19 cellular contexts compared by ENCODE assay signal in the genomic region with DNA sequence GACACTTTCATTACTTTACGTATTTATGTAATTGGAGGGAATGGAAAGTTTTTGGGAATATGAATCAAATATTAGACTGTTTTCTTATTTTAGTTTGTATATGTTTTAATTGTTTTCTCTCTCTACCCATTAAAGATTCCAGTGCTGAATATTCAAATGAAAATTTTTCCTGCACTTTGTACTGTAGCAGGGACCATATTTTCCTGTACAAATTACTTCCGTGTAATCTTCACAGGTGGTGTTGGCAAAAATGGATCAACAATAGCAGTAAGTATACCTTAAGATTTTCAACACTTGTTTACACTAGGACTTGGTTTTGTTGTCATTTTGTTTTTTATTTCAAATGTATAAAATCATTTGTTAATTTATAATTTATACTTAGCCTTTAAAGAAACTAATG. TPM values are rescaled to one million over a fixed set of nuclear protein-coding genes. Genes with fewer than 3 reads are reported as not detected.
DNase-seq lines count a peak whose midpoint lies in the region; ATAC-seq, FAIRE-seq and TF ChIP-seq lines count a peak whose summit lies in the region.
"Had no signal": no experiment of that assay in that cellular context is flagged by ENCODE, and none has a peak within 500 bp of the region (broad histone marks: within the 10 kb centered on the region; RNA-seq: fewer than 3 reads in every experiment).

No MANE protein-coding gene starts in this region.

- peaks cover 8 to 17% of the 10 kb centered on the region in 2 donors for H3K36me3 ChIP-seq in kidney (ENCODE audit: control insufficient read depth in 1 of 2, insufficient read depth in 2 of 2, low read length in 2 of 2)

- peak overlapping the region; percentile 63 for H3K27ac Mint-ChIP-seq in activated naive CD4-positive, alpha-beta T cell treated with anti-CD3 and anti-CD28 coated beads, Interleukin-2, amount 50 U/mL, for 24 hours
- peak overlapping the region; percentile 86 to 87 for H3K27ac Mint-ChIP-seq in T-cell
- H3K27ac Mint-ChIP-seq in stimulated activated effector memory CD8-positive, alpha-beta T cell treated with anti-CD3 and anti-CD28 coated beads, Interleukin-12 subunit alpha, Interleukin-12 subunit beta, amount 100 ng/mL, for 72 hours: peak overlapping the region; percentile 77

- H3K4me3 Mint-ChIP-seq in activated naive CD4-positive, alpha-beta T cell treated with anti-CD3 and anti-CD28 coated beads, Interleukin-2, amount 50 U/mL, for 24 hours: no peak overlapping the region
- H3K4me3 Mint-ChIP-seq in T-cell: no peak overlapping the region
- H3K4me3 Mint-ChIP-seq in stimulated activated effector memory CD8-positive, alpha-beta T cell treated with anti-CD3 and anti-CD28 coated beads, Interleukin-12 subunit alpha, Interleukin-12 subunit beta, amount 100 ng/mL, for 72 hours: no peak overlapping the region

- no peaks in the 10 kb centered on the region for H3K4me1 ChIP-seq in kidney (ENCODE audit: control insufficient read depth in 1 of 2, insufficient read depth in 1 of 2, low read depth in 1 of 2, low read length in 2 of 2)
- H3K4me1 ChIP-seq: Peyer's patch had no signal

- no peak overlapping the region for H3K4me3 ChIP-seq in kidney (ENCODE audit: low read length in 2 of 2)
- H3K4me3 ChIP-seq: Peyer's patch had no signal

- DNase-seq in activated naive CD4-positive, alpha-beta T cell treated with anti-CD3 and anti-CD28 coated beads, Interleukin-2, amount 50 U/mL, for 16 hours: no peak
- no peak for DNase-seq in T-cell
- DNase-seq in kidney: no peak
- DNase-seq in stimulated activated effector memory CD8-positive, alpha-beta T cell treated with anti-CD3 and anti-CD28 coated beads, Interleukin-12 subunit alpha, Interleukin-12 subunit beta, amount 100 ng/mL, for 72 hours (ENCODE audit: low spot score in 2 of 2): no peak
- DNase-seq in NAMALWA (ENCODE audit: low spot score): no peak
- no peak for DNase-seq in ACHN
- no peak for DNase-seq in HCEC 1CT
- DNase-seq: AML-193, DMS 273 treated with DMSO at 0.1 percent for 48 hours, KG1, NCI-H1105, NCI-H1930, NCI-H2171, NCI-H774, Peyer's patch, SHP77 had no signal

- H3K27me3 Mint-ChIP-seq in activated naive CD4-positive, alpha-beta T cell treated with anti-CD3 and anti-CD28 coated beads, Interleukin-2, amount 50 U/mL, for 24 hours: no peaks in the 10 kb centered on the region
- H3K27me3 Mint-ChIP-seq in T-cell: no peaks in the 10 kb centered on the region

- peaks cover 90% of the 10 kb centered on the region for H3K4me1 Mint-ChIP-seq in activated naive CD4-positive, alpha-beta T cell treated with anti-CD3 and anti-CD28 coated beads, Interleukin-2, amount 50 U/mL, for 24 hours
- H3K4me1 Mint-ChIP-seq in T-cell: peaks cover 70 to 81% (median 77%) of the 10 kb centered on the region in 3 donors
- H3K4me1 Mint-ChIP-seq in stimulated activated effector memory CD8-positive, alpha-beta T cell treated with anti-CD3 and anti-CD28 coated beads, Interleukin-12 subunit alpha, Interleukin-12 subunit beta, amount 100 ng/mL, for 72 hours: peaks cover 27% of the 10 kb centered on the region

- H3K9ac ChIP-seq in kidney (ENCODE audit: low read length in 2 of 2): no peak overlapping the region

- FAIRE-seq in kidney (lab: Jason Lieb, UNC): peak; percentile 38
- FAIRE-seq: H54 had no signal

- in situ Hi-C loops in ACHN (cut with HindIII; ENCODE audit: low pct_ligation_motif_present, low pct_unique_long_range_greater_than_20kb, low sequenced_read_pairs): no loop called here

- no peaks in the 10 kb centered on the region for H3K9me3 ChIP-seq in kidney (ENCODE audit: control insufficient read depth in 1 of 2, low read length in 2 of 2)
- H3K9me3 ChIP-seq: Peyer's patch had no signal

- intact Hi-C loops in kidney (cut with DNase I): no loop called here

- H3K9me3 Mint-ChIP-seq in activated naive CD4-positive, alpha-beta T cell treated with anti-CD3 and anti-CD28 coated beads, Interleukin-2, amount 50 U/mL, for 24 hours: no peaks in the 10 kb centered on the region
- no peaks in the 10 kb centered on the region for H3K9me3 Mint-ChIP-seq in T-cell
- no peaks in the 10 kb centered on the region for H3K9me3 Mint-ChIP-seq in stimulated activated effector memory CD8-positive, alpha-beta T cell treated with anti-CD3 and anti-CD28 coated beads, Interleukin-12 subunit alpha, Interleukin-12 subunit beta, amount 100 ng/mL, for 72 hours

- CTCF ChIA-PET in T-cell (lab: Charles Lee): interaction anchor here in 1 of 2 donors (1.5 kb wide), 1 partner anchor 152 kb away, joined by 4 read pairs; no protein-coding TSS in a partner anchor

- no peak for TF ChIP-seq CTCF in kidney (IDR thresholded peaks at IDR 0.05; ENCODE audit: borderline replicate concordance, extremely low read depth, insufficient read depth)

- POLR2A ChIA-PET in T-cell (lab: Charles Lee): interaction anchor here in 1 of 2 donors (0.6 kb wide), 1 partner anchor 47 kb away, joined by 3 read pairs; no protein-coding TSS in a partner anchor

- ATAC-seq in T-cell (replicated peaks in 1 of 4): no peak
- no peak for ATAC-seq in stimulated activated effector memory CD8-positive, alpha-beta T cell treated with anti-CD3 and anti-CD28 coated beads, Interleukin-12 subunit alpha, Interleukin-12 subunit beta, amount 100 ng/mL, for 72 hours

- H3K36me3 Mint-ChIP-seq in activated naive CD4-positive, alpha-beta T cell treated with anti-CD3 and anti-CD28 coated beads, Interleukin-2, amount 50 U/mL, for 24 hours: peaks cover 21% of the 10 kb centered on the region
- peaks cover 56% of the 10 kb centered on the region for H3K36me3 Mint-ChIP-seq in T-cell
- peaks cover 83% of the 10 kb centered on the region for H3K36me3 Mint-ChIP-seq in stimulated activated effector memory CD8-positive, alpha-beta T cell treated with anti-CD3 and anti-CD28 coated beads, Interleukin-12 subunit alpha, Interleukin-12 subunit beta, amount 100 ng/mL, for 72 hours

- H3K27ac ChIP-seq in kidney (ENCODE audit: low read depth in 2 of 2, low read length in 2 of 2): no peak overlapping the region
- H3K27ac ChIP-seq: Peyer's patch had no signal

RNA-seq across cellular contexts. Expression of a gene that starts 18.4 kb away (rescaled TPM):
- total RNA-seq in T-cell: 100 to 1,000 TPM; 128 to 234 (median 222) TPM
- total RNA-seq in kidney: 81.0 TPM
- 45.3 TPM for polyA plus RNA-seq in kidney (ENCODE audit: insufficient read depth, low read depth, low replicate concordance)
- total RNA-seq: A673 had no signal

RNA-seq across cellular contexts. Expression of a gene that starts 42.0 kb away (rescaled TPM):
- 10 to 100 TPM; 33.2 to 42.3 (median 36.3) TPM for total RNA-seq in T-cell
- 35.7 TPM for total RNA-seq in kidney
- polyA plus RNA-seq in kidney (ENCODE audit: insufficient read depth, low read depth, low replicate concordance): 19.2 TPM

RNA-seq across cellular contexts. Expression of a gene that starts 42.2 kb away (rescaled TPM):
- total RNA-seq in T-cell (10 to 100 TPM; 28.5 to 36.7 (median 31.5) TPM), kidney (31.9 TPM)
- polyA plus RNA-seq in kidney (ENCODE audit: insufficient read depth, low read depth, low replicate concordance): 54.5 TPM

RNA-seq across cellular contexts. Expression of a gene that starts 45.5 kb away (rescaled TPM):
- total RNA-seq in T-cell (10 to 100 TPM in 4 of 5 donors, 1 to 10 TPM in 1; 3.6 to 28.1 (median 10.9) TPM), kidney (27.2 TPM)
- polyA plus RNA-seq in kidney (ENCODE audit: insufficient read depth, low read depth, low replicate concordance): 5.8 TPM
- total RNA-seq: A673 had no signal
